9 cellular contexts compared by ENCODE assay signal in the genomic region with DNA sequence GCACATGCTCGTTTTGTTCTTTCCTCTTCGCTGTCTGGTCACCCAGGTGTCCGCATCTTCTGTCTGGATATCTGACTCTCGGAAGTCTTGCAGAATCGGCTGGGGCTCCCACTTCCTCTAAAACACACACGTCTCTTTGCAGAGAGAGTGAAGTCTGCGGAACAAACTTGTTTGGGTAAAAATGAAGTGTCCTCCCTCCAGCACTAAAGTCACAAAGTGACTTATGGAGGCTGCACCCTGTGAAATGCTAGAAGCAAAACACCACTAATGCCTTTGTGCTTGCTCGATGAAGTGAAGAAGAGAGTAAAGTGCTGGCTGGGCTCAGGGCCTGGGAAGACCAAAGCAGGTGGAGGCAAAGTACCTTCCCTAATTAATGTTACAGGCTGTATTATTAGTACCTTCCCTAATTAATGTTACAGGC.
DNase-seq lines count a peak whose midpoint lies in the region; ATAC-seq and TF ChIP-seq lines count a peak whose summit lies in the region.
"Had no signal": no experiment of that assay in that cellular context is flagged by ENCODE, and none has a peak within 500 bp of the region (broad histone marks: within the 10 kb centered on the region; RNA-seq: fewer than 3 reads in every experiment).

No MANE protein-coding gene starts in this region.

- H3K4me1 ChIP-seq in HUES64 (ENCODE audit: insufficient read depth, low read length) (peaks cover 36% of the 10 kb centered on the region), tibial nerve (peaks cover 0 to 33% (median 0%) of the 10 kb centered on the region in 4 donors), colonic mucosa (peaks cover 15% of the 10 kb centered on the region)

- H3K4me3 ChIP-seq in HUES64 (ENCODE audit: low read length) = no peak overlapping the region
- no peak overlapping the region for H3K4me3 ChIP-seq in tibial nerve
- H3K4me3 ChIP-seq in colonic mucosa = no peak overlapping the region

- H3K9me3 ChIP-seq in HUES64 (ENCODE audit: insufficient read depth, low read depth, low read length) (no peaks in the 10 kb centered on the region), tibial nerve (no peaks in the 10 kb centered on the region), colonic mucosa (no peaks in the 10 kb centered on the region)

- no peak for TF ChIP-seq POLR2A in tibial nerve (IDR thresholded peaks at IDR 0.05)

- peaks cover 65% of the 10 kb centered on the region for H3K36me3 ChIP-seq in HUES64 (ENCODE audit: insufficient read depth, low read length)
- H3K36me3 ChIP-seq in tibial nerve = no peaks in the 10 kb centered on the region
- H3K36me3 ChIP-seq in colonic mucosa = no peaks in the 10 kb centered on the region

- peak overlapping the region; percentile 36 to 61 (median 49) for H3K4me3 Mint-ChIP-seq in nephron
- H3K4me3 Mint-ChIP-seq: activated T-cell treated with anti-CD3 and anti-CD28 coated beads, Interleukin-2, amount 50 U/mL, for 72 hours had no signal

- peak overlapping the region; percentile 90 to 95 (median 93) for H3K27ac Mint-ChIP-seq in nephron
- H3K27ac Mint-ChIP-seq: activated T-cell treated with anti-CD3 and anti-CD28 coated beads, Interleukin-2, amount 50 U/mL, for 72 hours had no signal

- intact Hi-C loops in colonic mucosa (cut with DNase I) = no loop called here

- H3K9me3 Mint-ChIP-seq in nephron = no peaks in the 10 kb centered on the region
- H3K9me3 Mint-ChIP-seq: activated T-cell treated with anti-CD3 and anti-CD28 coated beads, Interleukin-2, amount 50 U/mL, for 72 hours had no signal

- no peak overlapping the region for H3K9ac ChIP-seq in HUES64 (ENCODE audit: low read depth, low read length)
- no peak overlapping the region for H3K9ac ChIP-seq in colonic mucosa (ENCODE audit: low read depth in 2 of 2, low read length in 2 of 2)

- H3K27ac ChIP-seq in HUES64 (ENCODE audit: low read depth, low read length) = 0 out of 2 replicates have a peak overlapping the region, but pooled peaks have one; percentile 10
- H3K27ac ChIP-seq in angular gyrus (ENCODE audit: low read depth, low read length) = peak overlapping the region; percentile 96
- no peak overlapping the region for H3K27ac ChIP-seq in tibial nerve
- H3K27ac ChIP-seq in colonic mucosa = no peak overlapping the region

- DNase-seq in COLO668 (lab: John Stamatoyannopoulos, UW; ENCODE audit: unreplicated experiment) (peak; percentile 3), tibial nerve (ENCODE audit: low spot score in 2 of 2) (no peak), colonic mucosa (no peak)
- DNase-seq: activated T-cell treated with anti-CD3 and anti-CD28 coated beads, Interleukin-2, amount 50 U/mL, for 72 hours had no signal

- peaks cover 45% of the 10 kb centered on the region for H3K27me3 Mint-ChIP-seq in nephron (ENCODE audit: low read depth)

- no peak for TF ChIP-seq EP300 in tibial nerve (IDR thresholded peaks at IDR 0.05)

- peaks cover 19% of the 10 kb centered on the region for H3K36me3 Mint-ChIP-seq in nephron (ENCODE audit: low read depth)

- peaks cover 63% of the 10 kb centered on the region for H3K4me1 Mint-ChIP-seq in nephron

- 89% methylated on average over 8 of the region's 8 CpGs for WGBS in HUES64
- 49 to 54% methylated on average over 8 of the region's 8 CpGs for WGBS in tibial nerve, 2 donors

- ATAC-seq in GM18861 (IDR thresholded peaks at IDR 0.05; ENCODE audit: unreplicated experiment) (no peak), HG02623 (IDR thresholded peaks at IDR 0.05; ENCODE audit: unreplicated experiment) (no peak)
- ATAC-seq: activated T-cell treated with anti-CD3 and anti-CD28 coated beads, Interleukin-2, amount 50 U/mL, for 72 hours had no signal

- H3K27me3 ChIP-seq in HUES64 (ENCODE audit: insufficient read depth, low read length) (no peaks in the 10 kb centered on the region), tibial nerve (peaks cover 0 to 14% of the 10 kb centered on the region in 2 donors), colonic mucosa (no peaks in the 10 kb centered on the region)

- no peak for TF ChIP-seq CTCF in nephron (IDR thresholded peaks at IDR 0.05; ENCODE audit: unreplicated experiment in 3 of 3)
- no peak for TF ChIP-seq CTCF in tibial nerve (IDR thresholded peaks at IDR 0.05)
- no peak for TF ChIP-seq CTCF in colonic mucosa (IDR thresholded peaks at IDR 0.05)

Comparison
In these comparisons a context has a peak if more than half of its experiments do, and no peak if none do; other contexts are left out.
1. H3K27ac ChIP-seq: peak in HUES64 (single experiment) and angular gyrus (single experiment); none in tibial nerve (0 of 4) and colonic mucosa (single experiment).